ENCODE assay signal across 36 cellular contexts in the genomic region with DNA sequence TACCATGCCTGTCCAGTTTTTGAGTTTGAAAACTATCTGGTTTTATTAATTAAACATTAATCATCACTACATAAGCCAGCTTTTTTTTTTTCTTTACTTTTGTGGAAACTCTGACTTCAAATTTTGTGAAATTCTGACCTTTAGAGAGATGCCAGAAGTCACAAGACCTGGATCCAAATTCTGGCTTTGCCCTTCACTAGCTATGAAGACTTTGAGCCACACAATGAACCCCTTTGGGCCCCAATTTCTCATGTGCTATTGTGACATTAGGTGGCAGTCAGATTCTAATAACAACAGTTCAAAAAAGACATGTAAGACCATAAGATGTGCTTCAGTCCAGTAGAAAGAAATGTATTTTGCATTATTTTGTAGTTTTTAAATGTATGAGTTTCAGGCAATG.
"Had no signal": no experiment of that assay in that cellular context is flagged by ENCODE, and none has a peak within 500 bp of the region (broad histone marks: within the 10 kb centered on the region; RNA-seq: fewer than 3 reads in every experiment).

No MANE protein-coding gene starts in this region.

- H3K27me3 ChIP-seq: MG63 had no signal

- DNase-seq: Karpas-422, Kasumi-1, MG63, MM.1S, MV-4-11, NCI-H1048, NCI-H1092, NCI-H1092 treated with DMSO at 0.1 percent for 48 hours, NCI-H1105, NCI-H1105 treated with DMSO at 0.1 percent for 48 hours, NCI-H1417, NCI-H1417 treated with DMSO at 0.1 percent for 48 hours, NCI-H1436, NCI-H1436 treated with DMSO at 0.1 percent for 48 hours, NCI-H146, NCI-H1694, NCI-H1694 treated with DMSO at 0.1 percent for 48 hours, NCI-H187, NCI-H187 treated with DMSO at 0.1 percent for 48 hours, NCI-H1930, NCI-H2029, NCI-H2029 treated with DMSO at 0.1 percent for 48 hours, NCI-H2081, NCI-H2081 treated with DMSO at 0.1 percent for 48 hours, NCI-H2107, NCI-H2171, NCI-H2171 treated with DMSO at 0.1 percent for 48 hours, NCI-H2227 treated with DMSO at 0.1 percent for 48 hours, NCI-H226, NCI-H345, NCI-H446, NCI-H446 treated with DMSO at 0.1 percent for 48 hours, NCI-H510A, NCI-H510A treated with DMSO at 0.1 percent for 48 hours, NCI-H524, NCI-H524 treated with DMSO at 0.1 percent for 48 hours had no signal

- H3K9me3 ChIP-seq: MG63 had no signal

- H3K36me3 ChIP-seq: MG63 had no signal

- H3K4me3 ChIP-seq: MG63 had no signal
